ENCODE assay signal across 8 cellular contexts in the genomic region with DNA sequence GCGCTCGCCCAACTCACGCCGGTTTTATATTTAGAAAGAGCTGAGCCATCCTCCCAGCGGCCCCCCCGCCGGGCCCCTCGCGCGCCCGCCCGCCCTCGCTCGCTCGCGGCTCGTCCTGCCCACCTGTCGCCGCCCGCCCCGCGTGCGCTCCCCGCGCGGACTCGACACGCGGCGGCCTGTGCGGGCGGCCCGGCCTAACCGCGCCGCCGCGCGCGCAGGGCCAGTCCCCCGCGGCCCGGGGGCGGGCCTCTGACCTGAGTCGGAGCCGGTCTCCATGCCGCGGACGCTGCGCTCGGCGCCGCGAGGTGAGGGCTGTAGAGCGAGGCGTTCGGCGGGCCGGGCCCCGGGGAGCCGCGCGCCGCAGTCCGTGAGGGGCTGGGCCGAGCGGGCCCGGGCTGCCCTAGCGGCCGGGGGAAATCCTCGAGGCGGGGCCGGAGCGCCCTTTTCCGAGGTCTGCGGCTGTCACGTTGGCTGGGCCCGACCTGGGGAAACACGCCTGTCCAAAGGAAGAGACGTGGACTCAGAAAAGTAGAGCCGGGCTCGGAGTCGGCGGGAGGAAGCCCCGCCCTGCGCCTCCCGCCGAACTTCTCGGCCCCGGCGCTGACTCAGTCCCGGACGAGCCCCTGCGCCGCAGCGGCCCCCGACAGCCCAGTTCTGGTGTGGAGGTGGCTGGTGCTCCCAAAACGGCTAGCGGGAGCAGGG. TPM values are rescaled to one million over a fixed set of nuclear protein-coding genes. Genes with fewer than 3 reads are reported as not detected.
DNase-seq lines count a peak whose midpoint lies in the region; ATAC-seq, FAIRE-seq and TF ChIP-seq lines count a peak whose summit lies in the region.

Gene ECPAS, minus strand, starts transcription at position 522 of the 702 bp plus-strand sequence. CDS start 11,465 bp downstream, outside the sequence.

- H3K27me3 Mint-ChIP-seq in nephron (ENCODE audit: low read depth): peaks cover 6% of the 10 kb centered on the region

- DNase-seq in D721Med (ENCODE audit: insufficient read length, low spot score) (peak; percentile 40), HT1080 (ENCODE audit: low read depth) (peak; percentile 84), activated gamma-delta T cell (lab: John Stamatoyannopoulos, UW) (peak; percentile 60), fibroblast of the aortic adventitia (ENCODE audit: low read depth) (peak; percentile 72)
- peak; percentile 79 for DNase-seq in stimulated activated naive CD8-positive, alpha-beta T cell treated with anti-CD3 and anti-CD28 coated beads, Interleukin-15, Interleukin-2, amounts not matched to agents 100 U/mL and 50 U/mL, for 24 hours

- H3K4me3 Mint-ChIP-seq in nephron: peak within 1 kb of the TSS; percentile 78 to 91 (median 91)

- no peak for TF ChIP-seq CTCF in D721Med (IDR thresholded peaks at IDR 0.05; ENCODE audit: insufficient read depth, missing control alignments)
- no peak for TF ChIP-seq CTCF in fibroblast of the aortic adventitia (IDR thresholded peaks at IDR 0.05; ENCODE audit: insufficient read depth, low read length)
- no peak for TF ChIP-seq CTCF in nephron (IDR thresholded peaks at IDR 0.05; ENCODE audit: unreplicated experiment in 3 of 3)

- TF ChIP-seq POLR2A in Raji (IDR thresholded peaks at IDR 0.05; ENCODE audit: insufficient read depth, low read depth, low read length): peak; percentile 69

- no peaks in the 10 kb centered on the region for H3K9me3 Mint-ChIP-seq in nephron

- H3K4me3 ChIP-seq in fibroblast of the aortic adventitia (ENCODE audit: low read depth, low read length): peak within 1 kb of the TSS; percentile 93

- ATAC-seq in GM21367 (IDR thresholded peaks at IDR 0.05; ENCODE audit: unreplicated experiment): peak; percentile 51
- ATAC-seq in stimulated activated naive CD8-positive, alpha-beta T cell treated with anti-CD3 and anti-CD28 coated beads, Interleukin-15, Interleukin-2, amounts not matched to agents 100 U/mL and 50 U/mL, for 24 hours: peak; percentile 81

- peak within 1 kb of the TSS; percentile 93 to 97 (median 95) for H3K27ac Mint-ChIP-seq in nephron

- FAIRE-seq in D721Med (lab: Jason Lieb, UNC): no peak

- H3K36me3 Mint-ChIP-seq in nephron (ENCODE audit: low read depth): no peaks in the 10 kb centered on the region

- peaks cover 17% of the 10 kb centered on the region for H3K4me1 Mint-ChIP-seq in nephron

RNA-seq across cellular contexts. Expression of gene ECPAS, which starts in this region (rescaled TPM):
- total RNA-seq in HT1080 (2014; rRNA removed; shearing (Covaris generic)): 59.3 and 59.9 TPM in 2 replicates
- polyA plus RNA-seq in HT1080 (2015; cell fraction: cytosol; rRNA removed): 24.9 and 32.8 TPM in 2 replicates
- 99.9 and 106 TPM in 2 replicates for polyA plus RNA-seq in HT1080 (2015; cell fraction: nucleus; rRNA removed)
- 103 and 114 TPM in 2 replicates for total RNA-seq in fibroblast of the aortic adventitia (ENCODE audit: low replicate concordance)

Comparison
In these comparisons a context has a peak if more than half of its experiments do, and no peak if none do; other contexts are left out.
1. Peak in every context shown above with its lines: DNase-seq, ATAC-seq and H3K4me3 ChIP-seq.